Comparison of ENCODE assay signal across 9 cellular contexts in the genomic region with DNA sequence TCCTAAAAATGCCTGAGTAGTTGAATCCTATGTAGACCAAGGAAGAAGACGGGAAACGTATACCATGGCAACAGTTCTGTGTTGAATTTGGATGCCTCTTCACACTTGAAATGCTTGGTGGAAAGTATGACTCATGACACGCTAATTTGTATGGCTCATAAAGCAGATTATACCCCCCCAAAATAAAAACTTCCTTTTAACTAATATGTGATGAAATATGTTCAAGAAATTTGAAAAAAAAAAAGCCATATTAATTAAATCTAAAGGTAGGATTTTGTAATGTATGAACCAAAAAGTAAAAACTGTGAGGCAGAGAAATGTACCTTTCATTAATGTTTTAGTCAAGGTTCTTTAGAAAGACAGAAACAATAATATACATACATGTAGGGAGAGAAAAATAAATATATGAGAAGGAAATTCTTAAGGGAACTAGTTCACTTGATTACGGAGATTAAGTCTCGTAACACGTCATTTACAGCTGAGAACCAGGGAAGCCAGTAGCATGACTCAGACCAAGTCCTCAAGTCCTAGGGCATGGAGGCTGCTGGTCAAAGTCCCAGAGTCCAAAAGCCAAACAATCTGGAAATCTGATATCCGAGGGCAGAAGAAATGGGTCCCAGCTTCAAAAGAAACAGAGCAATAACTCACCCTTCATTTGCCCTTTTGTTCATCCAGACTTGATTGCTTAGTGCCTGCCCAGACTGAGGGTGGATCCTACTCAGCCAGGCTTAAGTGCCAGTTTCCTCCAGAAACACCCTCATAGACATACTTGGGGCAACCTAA.
DNase-seq lines count a peak whose midpoint lies in the region; ATAC-seq and TF ChIP-seq lines count a peak whose summit lies in the region.
"Had no signal": no experiment of that assay in that cellular context is flagged by ENCODE, and none has a peak within 500 bp of the region (broad histone marks: within the 10 kb centered on the region; RNA-seq: fewer than 3 reads in every experiment).

No MANE protein-coding gene starts in this region.

- no peaks in the 10 kb centered on the region for H3K9me2 ChIP-seq in SK-N-SH

- H3K27ac Mint-ChIP-seq in stimulated activated naive B cell treated with anti-CD40 and anti-IgM and Interleukin-4, amounts not matched to agents 10 μg/mL and 1 μg/mL and 100 μg/mL, for 72 hours, result no peak overlapping the region

- no peaks in the 10 kb centered on the region for H4K20me1 ChIP-seq in SK-N-SH (ENCODE audit: insufficient read depth)
- H4K20me1 ChIP-seq: BLaER1 had no signal

- peak overlapping the region; percentile 42 for H3K9ac ChIP-seq in SK-N-SH
- H3K9ac ChIP-seq: BLaER1 had no signal

- H3K4me2 ChIP-seq in SK-N-SH, result peak overlapping the region; percentile 23
- H3K4me2 ChIP-seq: BLaER1 had no signal

- H2AFZ ChIP-seq in SK-N-SH (ENCODE audit: low read depth), result peak overlapping the region; percentile 38

- TF ChIP-seq RAD21 in SK-N-SH (IDR thresholded peaks at IDR 0.05; ENCODE audit: low read length), result no peak

- no peaks in the 10 kb centered on the region for H3K79me2 ChIP-seq in SK-N-SH (ENCODE audit: insufficient read depth)

- CTCF ChIA-PET in SK-N-SH (lab: Yijun Ruan, JAX), result no interaction called here

- H3K9me3 ChIP-seq in SK-N-SH, result no peaks in the 10 kb centered on the region
- H3K9me3 ChIP-seq: BLaER1 had no signal

- peaks cover 44% of the 10 kb centered on the region for H3F3A ChIP-seq in SK-N-SH (replicated peaks; ENCODE audit: insufficient read depth)

- H3K9me3 Mint-ChIP-seq in stimulated activated naive B cell treated with anti-CD40 and anti-IgM and Interleukin-4, amounts not matched to agents 10 μg/mL and 1 μg/mL and 100 μg/mL, for 72 hours, result no peaks in the 10 kb centered on the region

- peak in 1 of 2 experiments; percentile 38; a peak in 1 of 4 replicates for TF ChIP-seq EP300 in SK-N-SH (IDR thresholded peaks at IDR 0.05; ENCODE audit: borderline replicate concordance in 1 of 2, low read depth in 1 of 2, low read length in 1 of 2)

- H3K4me1 Mint-ChIP-seq in stimulated activated naive B cell treated with anti-CD40 and anti-IgM and Interleukin-4, amounts not matched to agents 10 μg/mL and 1 μg/mL and 100 μg/mL, for 72 hours, result no peaks in the 10 kb centered on the region

- WGBS in SK-N-SH (ENCODE audit: low lambda C conversion rate), result 37% methylated on average over 7 of the region's 7 CpGs

- no peaks in the 10 kb centered on the region for H3K36me3 ChIP-seq in SK-N-SH (replicated peaks in 1 of 2; ENCODE audit: control insufficient read depth in 1 of 2, insufficient read depth in 2 of 2, low read length in 1 of 2)
- H3K36me3 ChIP-seq: BLaER1 had no signal

- no peak for ATAC-seq in stimulated activated naive B cell treated with anti-CD40 and anti-IgM and Interleukin-4, amounts not matched to agents 10 μg/mL and 1 μg/mL and 100 μg/mL, for 72 hours (replicated peaks)

- no peak for TF ChIP-seq CTCF in SK-N-SH (IDR thresholded peaks at IDR 0.05)
- no peak for TF ChIP-seq CTCF in fibroblast of villous mesenchyme (IDR thresholded peaks at IDR 0.05; ENCODE audit: insufficient read depth, low read depth, low read length)

- peak overlapping the region; percentile 43 to 82; a peak in 3 of 4 replicates for H3K27ac ChIP-seq in SK-N-SH (ENCODE audit: low read depth in 2 of 2, low read length in 1 of 2)
- H3K27ac ChIP-seq: BLaER1 had no signal

- no peaks in the 10 kb centered on the region for H3K27me3 ChIP-seq in SK-N-SH (ENCODE audit: insufficient read depth)
- H3K27me3 ChIP-seq: BLaER1 had no signal

- no peak overlapping the region for H3K4me3 ChIP-seq in SK-N-SH (ENCODE audit: low read depth in 2 of 2, low read length in 1 of 2)
- H3K4me3 ChIP-seq in fibroblast of villous mesenchyme (ENCODE audit: low read depth, low read length), result no peak overlapping the region
- H3K4me3 ChIP-seq: BLaER1 had no signal

- no peaks in the 10 kb centered on the region for H3K27me3 Mint-ChIP-seq in stimulated activated naive B cell treated with anti-CD40 and anti-IgM and Interleukin-4, amounts not matched to agents 10 μg/mL and 1 μg/mL and 100 μg/mL, for 72 hours

- POLR2A ChIA-PET in SK-N-SH (lab: Yijun Ruan, JAX), result no interaction called here

- H3K4me1 ChIP-seq in SK-N-SH (ENCODE audit: control insufficient read depth in 1 of 2, insufficient read depth in 2 of 2, low read depth in 1 of 2, low read length in 1 of 2), result peaks cover 3 to 28% of the 10 kb centered on the region in 2 experiments; a peak in 3 of 4 replicates
- H3K4me1 ChIP-seq: BLaER1 had no signal

- H3K4me3 Mint-ChIP-seq in stimulated activated naive B cell treated with anti-CD40 and anti-IgM and Interleukin-4, amounts not matched to agents 10 μg/mL and 1 μg/mL and 100 μg/mL, for 72 hours, result no peak overlapping the region

- no peaks in the 10 kb centered on the region for H3K36me3 Mint-ChIP-seq in stimulated activated naive B cell treated with anti-CD40 and anti-IgM and Interleukin-4, amounts not matched to agents 10 μg/mL and 1 μg/mL and 100 μg/mL, for 72 hours

- DNase-seq in NOMO-1 treated with DMSO at 0.1 percent for 48 hours (lab: John Stamatoyannopoulos, UW; ENCODE audit: unreplicated experiment) (peak; percentile 56), NOMO-1 treated with dmso at 0.1 percent for 144 hours (lab: John Stamatoyannopoulos, UW; ENCODE audit: unreplicated experiment) (no peak), SK-N-SH (no peak), fibroblast of villous mesenchyme (ENCODE audit: low read depth) (peak; percentile 89), stromal cell of bone marrow (ENCODE audit: low read depth) (peak; percentile 87), AML-193 (lab: John Stamatoyannopoulos, UW) (no peak)
- DNase-seq in stimulated activated CD8-positive, alpha-beta memory T cell treated with anti-CD3 and anti-CD28 coated beads, Interleukin-4, amount 100 ng/mL, for 48 hours, result no peak
- no peak for DNase-seq in stimulated activated naive B cell treated with anti-CD40 and anti-IgM and Interleukin-4, amounts not matched to agents 10 μg/mL and 1 μg/mL and 100 μg/mL, for 72 hours

TF ChIP-seq in SK-N-SH, 30 proteins besides CTCF, POLR2A, EP300 and RAD21 (continues in another document):
- TF ChIP-seq NFIC (IDR thresholded peaks at IDR 0.05; ENCODE audit: borderline replicate concordance) (peak; percentile 35; the same call in 1 of the 2 replicates), FOXM1 (IDR thresholded peaks at IDR 0.05; ENCODE audit: low read depth) (no peak), MXI1 (IDR thresholded peaks at IDR 0.05; ENCODE audit: low read depth, low read length) (no peak), GABPA (IDR thresholded peaks at IDR 0.05; ENCODE audit: low read depth) (no peak), GATA2 (CRISPR knock-in tag; IDR thresholded peaks at IDR 0.05) (no peak), SMC3 (IDR thresholded peaks at IDR 0.05; ENCODE audit: low read depth, low read length) (no peak), JUND (IDR thresholded peaks at IDR 0.05) (peak; percentile 58), NRF1 (IDR thresholded peaks at IDR 0.05; ENCODE audit: low read depth, low read length) (no peak), RFX5 (IDR thresholded peaks at IDR 0.05; ENCODE audit: low read length) (no peak), TEAD4 (IDR thresholded peaks at IDR 0.05; ENCODE audit: borderline replicate concordance, insufficient read depth) (peak; percentile 37; the same call in 1 of the 2 replicates), YY1 (IDR thresholded peaks at IDR 0.05; ENCODE audit: low read depth) (0 out of 2 replicates have a peak, but pooled peaks have one; percentile 39), FOSL2 (IDR thresholded peaks at IDR 0.05; ENCODE audit: borderline replicate concordance, low read depth) (peak; percentile 79), RXRA (IDR thresholded peaks at IDR 0.05; ENCODE audit: borderline replicate concordance, low read depth) (peak; percentile 51; the same call in 1 of the 2 replicates)
- TF ChIP-seq, protein P1, sequence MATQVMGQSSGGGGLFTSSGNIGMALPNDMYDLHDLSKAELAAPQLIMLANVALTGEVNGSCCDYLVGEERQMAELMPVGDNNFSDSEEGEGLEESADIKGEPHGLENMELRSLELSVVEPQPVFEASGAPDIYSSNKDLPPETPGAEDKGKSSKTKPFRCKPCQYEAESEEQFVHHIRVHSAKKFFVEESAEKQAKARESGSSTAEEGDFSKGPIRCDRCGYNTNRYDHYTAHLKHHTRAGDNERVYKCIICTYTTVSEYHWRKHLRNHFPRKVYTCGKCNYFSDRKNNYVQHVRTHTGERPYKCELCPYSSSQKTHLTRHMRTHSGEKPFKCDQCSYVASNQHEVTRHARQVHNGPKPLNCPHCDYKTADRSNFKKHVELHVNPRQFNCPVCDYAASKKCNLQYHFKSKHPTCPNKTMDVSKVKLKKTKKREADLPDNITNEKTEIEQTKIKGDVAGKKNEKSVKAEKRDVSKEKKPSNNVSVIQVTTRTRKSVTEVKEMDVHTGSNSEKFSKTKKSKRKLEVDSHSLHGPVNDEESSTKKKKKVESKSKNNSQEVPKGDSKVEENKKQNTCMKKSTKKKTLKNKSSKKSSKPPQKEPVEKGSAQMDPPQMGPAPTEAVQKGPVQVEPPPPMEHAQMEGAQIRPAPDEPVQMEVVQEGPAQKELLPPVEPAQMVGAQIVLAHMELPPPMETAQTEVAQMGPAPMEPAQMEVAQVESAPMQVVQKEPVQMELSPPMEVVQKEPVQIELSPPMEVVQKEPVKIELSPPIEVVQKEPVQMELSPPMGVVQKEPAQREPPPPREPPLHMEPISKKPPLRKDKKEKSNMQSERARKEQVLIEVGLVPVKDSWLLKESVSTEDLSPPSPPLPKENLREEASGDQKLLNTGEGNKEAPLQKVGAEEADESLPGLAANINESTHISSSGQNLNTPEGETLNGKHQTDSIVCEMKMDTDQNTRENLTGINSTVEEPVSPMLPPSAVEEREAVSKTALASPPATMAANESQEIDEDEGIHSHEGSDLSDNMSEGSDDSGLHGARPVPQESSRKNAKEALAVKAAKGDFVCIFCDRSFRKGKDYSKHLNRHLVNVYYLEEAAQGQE (IDR thresholded peaks at IDR 0.05; ENCODE audit: low read depth, low read length), result no peak
- TF ChIP-seq, protein P2, sequence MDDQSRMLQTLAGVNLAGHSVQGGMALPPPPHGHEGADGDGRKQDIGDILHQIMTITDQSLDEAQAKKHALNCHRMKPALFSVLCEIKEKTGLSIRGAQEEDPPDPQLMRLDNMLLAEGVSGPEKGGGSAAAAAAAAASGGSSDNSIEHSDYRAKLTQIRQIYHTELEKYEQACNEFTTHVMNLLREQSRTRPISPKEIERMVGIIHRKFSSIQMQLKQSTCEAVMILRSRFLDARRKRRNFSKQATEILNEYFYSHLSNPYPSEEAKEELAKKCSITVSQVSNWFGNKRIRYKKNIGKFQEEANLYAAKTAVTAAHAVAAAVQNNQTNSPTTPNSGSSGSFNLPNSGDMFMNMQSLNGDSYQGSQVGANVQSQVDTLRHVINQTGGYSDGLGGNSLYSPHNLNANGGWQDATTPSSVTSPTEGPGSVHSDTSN (IDR thresholded peaks at IDR 0.05), result peak; percentile 54
- TF ChIP-seq, protein P3, sequence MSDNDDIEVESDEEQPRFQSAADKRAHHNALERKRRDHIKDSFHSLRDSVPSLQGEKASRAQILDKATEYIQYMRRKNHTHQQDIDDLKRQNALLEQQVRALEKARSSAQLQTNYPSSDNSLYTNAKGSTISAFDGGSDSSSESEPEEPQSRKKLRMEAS (IDR thresholded peaks at IDR 0.05; ENCODE audit: low read depth), result 0 out of 2 replicates have a peak, but pooled peaks have one; percentile 12

Comparison
In these comparisons a context has a peak if more than half of its experiments do, and no peak if none do; other contexts are left out.
1. DNase-seq: peak in NOMO-1 treated with DMSO at 0.1 percent for 48 hours (single experiment), fibroblast of villous mesenchyme (single experiment) and stromal cell of bone marrow (single experiment); none in NOMO-1 treated with dmso at 0.1 percent for 144 hours (single experiment), SK-N-SH (single experiment), stimulated activated CD8-positive, alpha-beta memory T cell treated with anti-CD3 and anti-CD28 coated beads, Interleukin-4, amount 100 ng/mL, for 48 hours (single experiment), stimulated activated naive B cell treated with anti-CD40 and anti-IgM and Interleukin-4, amounts not matched to agents 10 μg/mL and 1 μg/mL and 100 μg/mL, for 72 hours (single experiment) and AML-193 (0 of 2).